In genomic region chr4:82618321-82618720, GRCh38 we compare ENCODE assay signal across 26 cellular contexts. TPM values are rescaled to one million over a fixed set of nuclear protein-coding genes. Genes with fewer than 3 reads are reported as not detected.
A peak's percentile ranks its signal among the peaks of the same experiment; 100 is the strongest.
DNase-seq lines count a peak whose midpoint lies in the region; ATAC-seq and TF ChIP-seq lines count a peak whose summit lies in the region.
"Had no signal": no experiment of that assay in that cellular context is flagged by ENCODE, and none has a peak within 500 bp of the region (broad histone marks: within the 10 kb centered on the region; RNA-seq: fewer than 3 reads in every experiment).

No MANE protein-coding gene starts in this region.

- WGBS in GM23248 (ENCODE audit: low coverage in 1 of 2, low lambda C conversion rate in 2 of 2, missing lambda C conversion rate in 2 of 2), 2 experiments = 0 to 7% methylated on average over 1 of the region's 1 CpG

- in situ Hi-C loops in GM23248 (cut with MboI) = no loop called here
- in situ Hi-C loops in astrocyte of the cerebellum (cut with HindIII; ENCODE audit: low sequenced_read_pairs) = loop anchor here (5.0 kb wide), 2 partner anchors 56 to 64 kb away; partner anchors contain the start of gene TMEM150C

- no peak for TF ChIP-seq CTCF in AG09319 (IDR thresholded peaks at IDR 0.05; ENCODE audit: low read depth, low read length)
- TF ChIP-seq CTCF in astrocyte of the cerebellum (IDR thresholded peaks at IDR 0.05; ENCODE audit: low read depth, low read length, missing control alignments) = no peak
- no peak for TF ChIP-seq CTCF in natural killer cell (IDR thresholded peaks at IDR 0.05)

- H3K9ac ChIP-seq in GM23248 = no peak overlapping the region

- H3K27me3 Mint-ChIP-seq in natural killer cell (ENCODE audit: low read depth in 2 of 2) = peaks cover 0 to 2% of the 10 kb centered on the region in 2 donors
- H3K27me3 Mint-ChIP-seq: activated T-cell treated with anti-CD3 and anti-CD28 coated beads, Interleukin-2, amount 50 U/mL, for 24 hours; central memory CD8-positive, alpha-beta T cell; stimulated activated naive B cell treated with anti-CD40 and anti-IgM and Interleukin-4, amounts not matched to agents 10 μg/mL and 1 μg/mL and 100 μg/mL, for 72 hours had no signal

- ATAC-seq in natural killer cell (no peak), GM18868 (IDR thresholded peaks at IDR 0.05; ENCODE audit: unreplicated experiment) (no peak)
- ATAC-seq: activated CD4-positive, alpha-beta T cell treated with anti-CD3 and anti-CD28 coated beads for 36 hours; CD8-positive, alpha-beta T cell; stimulated activated naive B cell treated with anti-CD40 and anti-IgM and Interleukin-4, amounts not matched to agents 10 μg/mL and 1 μg/mL and 100 μg/mL, for 72 hours had no signal

- no peaks in the 10 kb centered on the region for H3K79me2 ChIP-seq in GM23248 (ENCODE audit: insufficient read depth)

- no peaks in the 10 kb centered on the region for H3K9me3 Mint-ChIP-seq in natural killer cell
- H3K9me3 Mint-ChIP-seq: activated naive CD4-positive, alpha-beta T cell treated with anti-CD3 and anti-CD28 coated beads for 36 hours; activated T-cell treated with anti-CD3 and anti-CD28 coated beads, Interleukin-2, amount 50 U/mL, for 24 hours; CD8-positive, alpha-beta T cell; central memory CD8-positive, alpha-beta T cell; stimulated activated naive B cell treated with anti-CD40 and anti-IgM and Interleukin-4, amounts not matched to agents 10 μg/mL and 1 μg/mL and 100 μg/mL, for 72 hours had no signal

- H3K27ac ChIP-seq in GM23248 = no peak overlapping the region
- H3K27ac ChIP-seq: neutrophil, thoracic aorta, vagina had no signal

- no peaks in the 10 kb centered on the region for H3K9me3 ChIP-seq in GM23248 (ENCODE audit: low read depth)
- H3K9me3 ChIP-seq: neutrophil, thoracic aorta, vagina had no signal

- H3K27me3 ChIP-seq in GM23248 (replicated peaks; ENCODE audit: insufficient read depth) (peaks cover 5% of the 10 kb centered on the region; the same call in 1 of the 2 replicates), H7 (ENCODE audit: control insufficient read depth, insufficient read depth, low read length) (no peaks in the 10 kb centered on the region)
- H3K27me3 ChIP-seq: dorsolateral prefrontal cortex, neutrophil, vagina had no signal

- DNase-seq in AG09319 (ENCODE audit: extremely low read depth, low read depth) (peak; percentile 44), GM23248 (peak; percentile 49), astrocyte of the cerebellum (ENCODE audit: low read depth) (peak; percentile 79), kidney glomerular epithelial cell (lab: John Stamatoyannopoulos, UW) (peak; percentile 24), natural killer cell (no peak), GM19240 (ENCODE audit: insufficient read length, low spot score) (no peak), H7 (no peak)
- DNase-seq: activated CD4-positive, alpha-beta T cell treated with anti-CD3 and anti-CD28 coated beads for 36 hours; activated CD8-positive, alpha-beta memory T cell treated with anti-CD3 and anti-CD28 coated beads for 24 hours; activated naive CD4-positive, alpha-beta T cell treated with anti-CD3 and anti-CD28 coated beads for 36 hours; activated T-cell treated with anti-CD3 and anti-CD28 coated beads, Interleukin-2, amount 50 U/mL, for 24 hours; CD8-positive, alpha-beta T cell; dorsolateral prefrontal cortex; islet precursor cell; KG1; NCI-H1694 treated with DMSO at 0.1 percent for 48 hours; SHP77; stimulated activated CD4-positive, alpha-beta T cell treated with anti-CD3 and anti-CD28 coated beads, Interleukin-2, amount 100 ng/mL, for 48 hours; stimulated activated naive B cell treated with anti-CD40 and anti-IgM and Interleukin-4, amounts not matched to agents 10 μg/mL and 1 μg/mL and 100 μg/mL, for 72 hours; T-helper 1 cell had no signal

- no peaks in the 10 kb centered on the region for H3K4me1 Mint-ChIP-seq in natural killer cell
- H3K4me1 Mint-ChIP-seq: activated CD4-positive, alpha-beta T cell treated with anti-CD3 and anti-CD28 coated beads for 36 hours; central memory CD8-positive, alpha-beta T cell; stimulated activated naive B cell treated with anti-CD40 and anti-IgM and Interleukin-4, amounts not matched to agents 10 μg/mL and 1 μg/mL and 100 μg/mL, for 72 hours had no signal

- H4K20me1 ChIP-seq in GM23248 (ENCODE audit: insufficient read depth) = no peaks in the 10 kb centered on the region

- no peaks in the 10 kb centered on the region for H3F3A ChIP-seq in GM23248 (ENCODE audit: insufficient read depth)

- H3K4me2 ChIP-seq in GM23248 (ENCODE audit: unreplicated experiment) = no peak overlapping the region

- no peak overlapping the region for H3K4me3 Mint-ChIP-seq in natural killer cell
- H3K4me3 Mint-ChIP-seq: activated CD4-positive, alpha-beta T cell treated with anti-CD3 and anti-CD28 coated beads for 36 hours; activated naive CD4-positive, alpha-beta T cell treated with anti-CD3 and anti-CD28 coated beads for 36 hours; activated T-cell treated with anti-CD3 and anti-CD28 coated beads, Interleukin-2, amount 50 U/mL, for 24 hours; CD8-positive, alpha-beta T cell; central memory CD8-positive, alpha-beta T cell; stimulated activated naive B cell treated with anti-CD40 and anti-IgM and Interleukin-4, amounts not matched to agents 10 μg/mL and 1 μg/mL and 100 μg/mL, for 72 hours had no signal

- H2AFZ ChIP-seq in GM23248 = no peak overlapping the region

- intact Hi-C loops in natural killer cell (cut with micrococcal nuclease) = no loop called here

- H3K9me2 ChIP-seq in GM23248 (ENCODE audit: insufficient read depth) = no peaks in the 10 kb centered on the region

- no peak overlapping the region for H3K27ac Mint-ChIP-seq in natural killer cell
- H3K27ac Mint-ChIP-seq: activated CD4-positive, alpha-beta T cell treated with anti-CD3 and anti-CD28 coated beads for 36 hours; activated naive CD4-positive, alpha-beta T cell treated with anti-CD3 and anti-CD28 coated beads for 36 hours; activated T-cell treated with anti-CD3 and anti-CD28 coated beads, Interleukin-2, amount 50 U/mL, for 24 hours; CD8-positive, alpha-beta T cell; stimulated activated naive B cell treated with anti-CD40 and anti-IgM and Interleukin-4, amounts not matched to agents 10 μg/mL and 1 μg/mL and 100 μg/mL, for 72 hours had no signal

- H3K36me3 ChIP-seq in GM23248 (ENCODE audit: low read depth) (no peaks in the 10 kb centered on the region), H7 (replicated peaks; ENCODE audit: control insufficient read depth, insufficient read depth, low read length) (no peaks in the 10 kb centered on the region)
- H3K36me3 ChIP-seq: neutrophil, thoracic aorta, vagina had no signal

- H3K4me1 ChIP-seq in GM23248 (ENCODE audit: insufficient read depth) = no peaks in the 10 kb centered on the region
- H3K4me1 ChIP-seq: vagina had no signal

- H3K36me3 Mint-ChIP-seq in natural killer cell = no peaks in the 10 kb centered on the region
- H3K36me3 Mint-ChIP-seq: CD8-positive, alpha-beta T cell; stimulated activated naive B cell treated with anti-CD40 and anti-IgM and Interleukin-4, amounts not matched to agents 10 μg/mL and 1 μg/mL and 100 μg/mL, for 72 hours had no signal

- H3K4me3 ChIP-seq in GM23248 (no peak overlapping the region), astrocyte of the cerebellum (ENCODE audit: low read depth, low read length) (no peak overlapping the region), H7 (ENCODE audit: insufficient read depth, low read depth, low read length) (no peak overlapping the region)
- H3K4me3 ChIP-seq: dorsolateral prefrontal cortex, thoracic aorta, vagina had no signal

RNA-seq across cellular contexts. Expression of gene TMEM150C, which starts 56.5 kb away (rescaled TPM):
- total RNA-seq in GM23248 (2014; rRNA removed; shearing (Covaris generic)) = under 0.01 and 0.22 TPM in 2 replicates
- 0.44 and 0.84 TPM in 2 replicates for polyA plus RNA-seq in GM23248 (2016; fragmentation: Nextera tagmentation; extraction: Ambion mirVana)
- total RNA-seq in natural killer cell = not detected
- total RNA-seq in H7 (2014; rRNA removed; shearing (Covaris generic)) = 2.4 and 3.3 TPM in 2 replicates
- total RNA-seq: activated CD4-positive, alpha-beta T cell treated with anti-CD3 and anti-CD28 coated beads for 36 hours; activated naive CD4-positive, alpha-beta T cell treated with anti-CD3 and anti-CD28 coated beads for 36 hours; CD8-positive, alpha-beta T cell; HT-29 had no signal

Comparison
In these comparisons a context has a peak if more than half of its experiments do, and no peak if none do; other contexts are left out.
1. DNase-seq: peak in AG09319 (single experiment), GM23248 (single experiment), astrocyte of the cerebellum (single experiment) and kidney glomerular epithelial cell (single experiment); none in natural killer cell (single experiment), GM19240 (single experiment) and H7 (single experiment).